1 cellular context compared by ENCODE assay signal in the genomic region with DNA sequence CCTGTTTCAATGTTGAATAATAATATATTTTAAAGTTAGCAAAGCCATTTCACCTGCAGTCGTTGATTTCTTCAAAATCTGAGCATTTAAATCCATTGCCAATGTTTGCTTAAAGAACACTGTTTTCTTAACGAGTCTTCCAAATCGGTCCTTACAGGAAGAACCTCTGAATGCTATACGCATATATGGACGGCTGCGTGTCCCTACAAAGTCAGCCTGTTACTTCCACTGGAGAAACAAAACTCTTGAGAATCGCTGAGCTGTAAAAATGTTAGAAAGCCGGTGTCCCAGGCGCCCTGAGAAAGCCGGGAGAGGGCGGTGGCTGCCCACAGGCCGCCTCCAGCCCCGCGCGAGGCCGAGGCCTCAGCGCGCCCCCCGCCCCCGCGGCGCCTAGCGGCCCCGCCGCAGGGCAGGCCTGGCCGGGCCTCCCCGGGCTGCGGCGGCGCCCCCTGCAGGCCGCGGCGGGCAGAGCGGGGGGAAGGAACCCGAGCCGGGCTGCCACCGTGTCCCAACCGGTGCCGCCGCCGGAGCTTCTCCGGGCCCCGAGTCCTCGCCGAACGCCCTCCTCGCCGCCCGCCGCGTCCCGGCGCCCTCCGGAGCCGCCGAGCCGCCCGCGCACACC.
A peak's percentile ranks its signal among the peaks of the same experiment; 100 is the strongest.
TF ChIP-seq lines count a peak whose summit lies in the region.

Gene FHIP2A, plus strand, starts transcription at position 488 of the 622 bp plus-strand sequence. CDS start 299 bp downstream, outside the sequence.

TF ChIP-seq in HepG2, 621 proteins besides CTCF, POLR2A, EP300 and RAD21 (continued from another document and continues in another):
- TF ChIP-seq, protein P1, sequence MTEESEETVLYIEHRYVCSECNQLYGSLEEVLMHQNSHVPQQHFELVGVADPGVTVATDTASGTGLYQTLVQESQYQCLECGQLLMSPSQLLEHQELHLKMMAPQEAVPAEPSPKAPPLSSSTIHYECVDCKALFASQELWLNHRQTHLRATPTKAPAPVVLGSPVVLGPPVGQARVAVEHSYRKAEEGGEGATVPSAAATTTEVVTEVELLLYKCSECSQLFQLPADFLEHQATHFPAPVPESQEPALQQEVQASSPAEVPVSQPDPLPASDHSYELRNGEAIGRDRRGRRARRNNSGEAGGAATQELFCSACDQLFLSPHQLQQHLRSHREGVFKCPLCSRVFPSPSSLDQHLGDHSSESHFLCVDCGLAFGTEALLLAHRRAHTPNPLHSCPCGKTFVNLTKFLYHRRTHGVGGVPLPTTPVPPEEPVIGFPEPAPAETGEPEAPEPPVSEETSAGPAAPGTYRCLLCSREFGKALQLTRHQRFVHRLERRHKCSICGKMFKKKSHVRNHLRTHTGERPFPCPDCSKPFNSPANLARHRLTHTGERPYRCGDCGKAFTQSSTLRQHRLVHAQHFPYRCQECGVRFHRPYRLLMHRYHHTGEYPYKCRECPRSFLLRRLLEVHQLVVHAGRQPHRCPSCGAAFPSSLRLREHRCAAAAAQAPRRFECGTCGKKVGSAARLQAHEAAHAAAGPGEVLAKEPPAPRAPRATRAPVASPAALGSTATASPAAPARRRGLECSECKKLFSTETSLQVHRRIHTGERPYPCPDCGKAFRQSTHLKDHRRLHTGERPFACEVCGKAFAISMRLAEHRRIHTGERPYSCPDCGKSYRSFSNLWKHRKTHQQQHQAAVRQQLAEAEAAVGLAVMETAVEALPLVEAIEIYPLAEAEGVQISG (CRISPR knock-in tag; IDR thresholded peaks at IDR 0.05): 0 out of 2 replicates have a peak, but pooled peaks have one; percentile 51
- TF ChIP-seq, protein P2, sequence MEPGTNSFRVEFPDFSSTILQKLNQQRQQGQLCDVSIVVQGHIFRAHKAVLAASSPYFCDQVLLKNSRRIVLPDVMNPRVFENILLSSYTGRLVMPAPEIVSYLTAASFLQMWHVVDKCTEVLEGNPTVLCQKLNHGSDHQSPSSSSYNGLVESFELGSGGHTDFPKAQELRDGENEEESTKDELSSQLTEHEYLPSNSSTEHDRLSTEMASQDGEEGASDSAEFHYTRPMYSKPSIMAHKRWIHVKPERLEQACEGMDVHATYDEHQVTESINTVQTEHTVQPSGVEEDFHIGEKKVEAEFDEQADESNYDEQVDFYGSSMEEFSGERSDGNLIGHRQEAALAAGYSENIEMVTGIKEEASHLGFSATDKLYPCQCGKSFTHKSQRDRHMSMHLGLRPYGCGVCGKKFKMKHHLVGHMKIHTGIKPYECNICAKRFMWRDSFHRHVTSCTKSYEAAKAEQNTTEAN (CRISPR knock-in tag; conservative IDR thresholded peaks at IDR 0.05): no peak
- 0 out of 2 replicates have a peak, but pooled peaks have one; percentile 9 for TF ChIP-seq KMT2A (CRISPR knock-in tag; IDR thresholded peaks at IDR 0.05)
- TF ChIP-seq, protein P3, sequence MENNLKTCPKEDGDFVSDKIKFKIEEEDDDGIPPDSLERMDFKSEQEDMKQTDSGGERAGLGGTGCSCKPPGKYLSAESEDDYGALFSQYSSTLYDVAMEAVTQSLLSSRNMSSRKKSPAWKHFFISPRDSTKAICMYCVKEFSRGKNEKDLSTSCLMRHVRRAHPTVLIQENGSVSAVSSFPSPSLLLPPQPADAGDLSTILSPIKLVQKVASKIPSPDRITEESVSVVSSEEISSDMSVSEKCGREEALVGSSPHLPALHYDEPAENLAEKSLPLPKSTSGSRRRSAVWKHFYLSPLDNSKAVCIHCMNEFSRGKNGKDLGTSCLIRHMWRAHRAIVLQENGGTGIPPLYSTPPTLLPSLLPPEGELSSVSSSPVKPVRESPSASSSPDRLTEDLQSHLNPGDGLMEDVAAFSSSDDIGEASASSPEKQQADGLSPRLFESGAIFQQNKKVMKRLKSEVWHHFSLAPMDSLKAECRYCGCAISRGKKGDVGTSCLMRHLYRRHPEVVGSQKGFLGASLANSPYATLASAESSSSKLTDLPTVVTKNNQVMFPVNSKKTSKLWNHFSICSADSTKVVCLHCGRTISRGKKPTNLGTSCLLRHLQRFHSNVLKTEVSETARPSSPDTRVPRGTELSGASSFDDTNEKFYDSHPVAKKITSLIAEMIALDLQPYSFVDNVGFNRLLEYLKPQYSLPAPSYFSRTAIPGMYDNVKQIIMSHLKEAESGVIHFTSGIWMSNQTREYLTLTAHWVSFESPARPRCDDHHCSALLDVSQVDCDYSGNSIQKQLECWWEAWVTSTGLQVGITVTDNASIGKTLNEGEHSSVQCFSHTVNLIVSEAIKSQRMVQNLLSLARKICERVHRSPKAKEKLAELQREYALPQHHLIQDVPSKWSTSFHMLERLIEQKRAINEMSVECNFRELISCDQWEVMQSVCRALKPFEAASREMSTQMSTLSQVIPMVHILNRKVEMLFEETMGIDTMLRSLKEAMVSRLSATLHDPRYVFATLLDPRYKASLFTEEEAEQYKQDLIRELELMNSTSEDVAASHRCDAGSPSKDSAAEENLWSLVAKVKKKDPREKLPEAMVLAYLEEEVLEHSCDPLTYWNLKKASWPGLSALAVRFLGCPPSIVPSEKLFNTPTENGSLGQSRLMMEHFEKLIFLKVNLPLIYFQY (CRISPR knock-in tag; IDR thresholded peaks at IDR 0.05; ENCODE audit: borderline replicate concordance): peak; percentile 19; the same call in 1 of the 2 replicates
- 0 out of 2 replicates have a peak, but pooled peaks have one; percentile 39 for TF ChIP-seq ZSCAN31 (CRISPR knock-in tag; IDR thresholded peaks at IDR 0.05; ENCODE audit: low read depth)
- TF ChIP-seq MED13 (CRISPR knock-in tag; IDR thresholded peaks at IDR 0.05): no peak
- no peak for TF ChIP-seq GZF1 (CRISPR knock-in tag; IDR thresholded peaks at IDR 0.05)
- TF ChIP-seq, protein P4, sequence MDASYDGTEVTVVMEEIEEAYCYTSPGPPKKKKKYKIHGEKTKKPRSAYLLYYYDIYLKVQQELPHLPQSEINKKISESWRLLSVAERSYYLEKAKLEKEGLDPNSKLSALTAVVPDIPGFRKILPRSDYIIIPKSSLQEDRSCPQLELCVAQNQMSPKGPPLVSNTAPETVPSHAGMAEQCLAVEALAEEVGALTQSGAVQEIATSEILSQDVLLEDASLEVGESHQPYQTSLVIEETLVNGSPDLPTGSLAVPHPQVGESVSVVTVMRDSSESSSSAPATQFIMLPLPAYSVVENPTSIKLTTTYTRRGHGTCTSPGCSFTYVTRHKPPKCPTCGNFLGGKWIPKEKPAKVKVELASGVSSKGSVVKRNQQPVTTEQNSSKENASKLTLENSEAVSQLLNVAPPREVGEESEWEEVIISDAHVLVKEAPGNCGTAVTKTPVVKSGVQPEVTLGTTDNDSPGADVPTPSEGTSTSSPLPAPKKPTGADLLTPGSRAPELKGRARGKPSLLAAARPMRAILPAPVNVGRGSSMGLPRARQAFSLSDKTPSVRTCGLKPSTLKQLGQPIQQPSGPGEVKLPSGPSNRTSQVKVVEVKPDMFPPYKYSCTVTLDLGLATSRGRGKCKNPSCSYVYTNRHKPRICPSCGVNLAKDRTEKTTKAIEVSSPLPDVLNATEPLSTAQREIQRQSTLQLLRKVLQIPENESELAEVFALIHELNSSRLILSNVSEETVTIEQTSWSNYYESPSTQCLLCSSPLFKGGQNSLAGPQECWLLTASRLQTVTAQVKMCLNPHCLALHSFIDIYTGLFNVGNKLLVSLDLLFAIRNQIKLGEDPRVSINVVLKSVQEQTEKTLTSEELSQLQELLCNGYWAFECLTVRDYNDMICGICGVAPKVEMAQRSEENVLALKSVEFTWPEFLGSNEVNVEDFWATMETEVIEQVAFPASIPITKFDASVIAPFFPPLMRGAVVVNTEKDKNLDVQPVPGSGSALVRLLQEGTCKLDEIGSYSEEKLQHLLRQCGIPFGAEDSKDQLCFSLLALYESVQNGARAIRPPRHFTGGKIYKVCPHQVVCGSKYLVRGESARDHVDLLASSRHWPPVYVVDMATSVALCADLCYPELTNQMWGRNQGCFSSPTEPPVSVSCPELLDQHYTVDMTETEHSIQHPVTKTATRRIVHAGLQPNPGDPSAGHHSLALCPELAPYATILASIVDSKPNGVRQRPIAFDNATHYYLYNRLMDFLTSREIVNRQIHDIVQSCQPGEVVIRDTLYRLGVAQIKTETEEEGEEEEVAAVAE (CRISPR knock-in tag; IDR thresholded peaks at IDR 0.05; ENCODE audit: borderline replicate concordance): no peak
- no peak for TF ChIP-seq ZSCAN9 (CRISPR knock-in tag; IDR thresholded peaks at IDR 0.05; ENCODE audit: borderline replicate concordance)
- 0 out of 2 replicates have a peak, but pooled peaks have one; percentile 28 for TF ChIP-seq ZNF431 (CRISPR knock-in tag; IDR thresholded peaks at IDR 0.05; ENCODE audit: borderline replicate concordance, low read depth)
- peak in 1 of 2 experiments; percentile 74; a peak in 2 of 4 replicates for TF ChIP-seq HMGXB4 (CRISPR knock-in tag; IDR thresholded peaks at IDR 0.05; ENCODE audit: borderline replicate concordance in 1 of 2, low read depth in 1 of 2)
- TF ChIP-seq, protein P5, sequence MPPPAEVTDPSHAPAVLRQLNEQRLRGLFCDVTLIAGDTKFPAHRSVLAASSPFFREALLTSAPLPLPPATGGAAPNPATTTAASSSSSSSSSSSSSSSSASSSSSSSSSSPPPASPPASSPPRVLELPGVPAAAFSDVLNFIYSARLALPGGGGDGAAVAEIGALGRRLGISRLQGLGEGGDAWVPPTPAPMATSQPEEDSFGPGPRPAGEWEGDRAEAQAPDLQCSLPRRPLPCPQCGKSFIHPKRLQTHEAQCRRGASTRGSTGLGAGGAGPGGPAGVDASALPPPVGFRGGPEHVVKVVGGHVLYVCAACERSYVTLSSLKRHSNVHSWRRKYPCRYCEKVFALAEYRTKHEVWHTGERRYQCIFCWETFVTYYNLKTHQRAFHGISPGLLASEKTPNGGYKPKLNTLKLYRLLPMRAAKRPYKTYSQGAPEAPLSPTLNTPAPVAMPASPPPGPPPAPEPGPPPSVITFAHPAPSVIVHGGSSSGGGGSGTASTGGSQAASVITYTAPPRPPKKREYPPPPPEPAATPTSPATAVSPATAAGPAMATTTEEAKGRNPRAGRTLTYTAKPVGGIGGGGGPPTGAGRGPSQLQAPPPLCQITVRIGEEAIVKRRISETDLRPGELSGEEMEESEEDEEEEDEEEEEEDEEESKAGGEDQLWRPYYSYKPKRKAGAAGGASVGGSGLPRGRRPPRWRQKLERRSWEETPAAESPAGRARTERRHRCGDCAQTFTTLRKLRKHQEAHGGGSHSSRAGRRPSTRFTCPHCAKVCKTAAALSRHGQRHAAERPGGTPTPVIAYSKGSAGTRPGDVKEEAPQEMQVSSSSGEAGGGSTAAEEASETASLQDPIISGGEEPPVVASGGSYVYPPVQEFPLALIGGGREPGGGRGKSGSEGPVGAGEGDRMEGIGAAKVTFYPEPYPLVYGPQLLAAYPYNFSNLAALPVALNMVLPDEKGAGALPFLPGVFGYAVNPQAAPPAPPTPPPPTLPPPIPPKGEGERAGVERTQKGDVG (CRISPR knock-in tag; IDR thresholded peaks at IDR 0.05; ENCODE audit: borderline replicate concordance): no peak
- peak; percentile 66; the same call in 1 of the 2 replicates for TF ChIP-seq KLF12 (CRISPR knock-in tag; IDR thresholded peaks at IDR 0.05; ENCODE audit: borderline replicate concordance)
- no peak for TF ChIP-seq PHF20 (CRISPR knock-in tag; IDR thresholded peaks at IDR 0.05)
- TF ChIP-seq ZNF510 (CRISPR knock-in tag; IDR thresholded peaks at IDR 0.05; ENCODE audit: low read depth): no peak
- TF ChIP-seq ZNF10 (CRISPR knock-in tag; IDR thresholded peaks at IDR 0.05; ENCODE audit: borderline replicate concordance, low read depth): no peak
- TF ChIP-seq RXRB (CRISPR knock-in tag; IDR thresholded peaks at IDR 0.05; ENCODE audit: borderline replicate concordance): no peak
- no peak for TF ChIP-seq ZNF564 (CRISPR knock-in tag; IDR thresholded peaks at IDR 0.05)
- TF ChIP-seq BORCS8-MEF2B (CRISPR knock-in tag; IDR thresholded peaks at IDR 0.05): no peak
- no peak for TF ChIP-seq EEA1 (CRISPR knock-in tag; IDR thresholded peaks at IDR 0.05; ENCODE audit: borderline replicate concordance)
- TF ChIP-seq SRSF9 (IDR thresholded peaks at IDR 0.05; ENCODE audit: borderline replicate concordance, insufficient read depth, low read depth, low read length, poor library complexity, severe bottlenecking): no peak
- TF ChIP-seq ZNF704 (CRISPR knock-in tag; IDR thresholded peaks at IDR 0.05; ENCODE audit: borderline replicate concordance): no peak
- TF ChIP-seq ZNF460 (CRISPR knock-in tag; IDR thresholded peaks at IDR 0.05; ENCODE audit: borderline replicate concordance): no peak
- TF ChIP-seq SCMH1 (CRISPR knock-in tag; IDR thresholded peaks at IDR 0.05; ENCODE audit: borderline replicate concordance): no peak
- no peak for TF ChIP-seq AFF4 (CRISPR knock-in tag; IDR thresholded peaks at IDR 0.05)
